In genomic region chr19:918481-919156, GRCh38 we compare ENCODE assay signal across 9 cellular contexts. TPM values are rescaled to one million over a fixed set of nuclear protein-coding genes. Genes with fewer than 3 reads are reported as not detected.
DNase-seq lines count a peak whose midpoint lies in the region; ATAC-seq and TF ChIP-seq lines count a peak whose summit lies in the region.
"Had no signal": no experiment of that assay in that cellular context is flagged by ENCODE, and none has a peak within 500 bp of the region (broad histone marks: within the 10 kb centered on the region; RNA-seq: fewer than 3 reads in every experiment).

No MANE protein-coding gene starts in this region.

- DNase-seq in DMS 273 (lab: John Stamatoyannopoulos, UW; ENCODE audit: unreplicated experiment), result peak; percentile 72
- no peak for DNase-seq in DMS 273 treated with DMSO at 0.1 percent for 48 hours (lab: John Stamatoyannopoulos, UW)
- peak; percentile 61 for DNase-seq in RWPE2 (ENCODE audit: low spot score)
- DNase-seq in iPS-NIHi11 (ENCODE audit: low spot score), result peak; percentile 27
- DNase-seq in pons (ENCODE audit: low spot score), result no peak
- no peak for DNase-seq in HT-29 (ENCODE audit: low spot score)
- DNase-seq: 8988T, gastrocnemius medialis had no signal

- no peaks in the 10 kb centered on the region for H3K9me3 ChIP-seq in RWPE2 (ENCODE audit: severe bottlenecking)
- H3K9me3 ChIP-seq: gastrocnemius medialis had no signal

- TF ChIP-seq CTCF in RWPE2 (IDR thresholded peaks at IDR 0.05; ENCODE audit: poor library complexity, severe bottlenecking), result no peak

- H3K4me3 ChIP-seq in RWPE2 (ENCODE audit: severe bottlenecking), result no peak overlapping the region

- no peak for ATAC-seq in RWPE2 (ENCODE audit: low read depth)
- ATAC-seq: gastrocnemius medialis had no signal

- H3K27ac ChIP-seq in RWPE2 (ENCODE audit: poor library complexity, severe bottlenecking), result no peak overlapping the region
- H3K27ac ChIP-seq: gastrocnemius medialis had no signal

- peaks cover 40% of the 10 kb centered on the region for H3K27me3 ChIP-seq in RWPE2 (ENCODE audit: insufficient read depth, poor library complexity, severe bottlenecking)

- H3K4me1 ChIP-seq in RWPE2 (ENCODE audit: insufficient read depth, poor library complexity, severe bottlenecking), result no peaks in the 10 kb centered on the region

- H3K36me3 ChIP-seq in RWPE2 (ENCODE audit: low read depth), result no peaks in the 10 kb centered on the region
- H3K36me3 ChIP-seq: gastrocnemius medialis had no signal

RNA-seq across cellular contexts. Expression of gene KISS1R, which starts 1.5 kb away (rescaled TPM):
- not detected in 2 replicates for total RNA-seq in HT-29 (2014; rRNA removed; shearing (Covaris generic))
- total RNA-seq: gastrocnemius medialis, SK-MEL-5 had no signal

RNA-seq across cellular contexts. Expression of gene R3HDM4, which starts 5.6 kb away (rescaled TPM):
- 37.7 and 51.4 TPM in 2 replicates for total RNA-seq in HT-29 (2014; rRNA removed; shearing (Covaris generic))

RNA-seq across cellular contexts. Expression of gene ARID3A, which starts 7.2 kb away (rescaled TPM):
- 10.4 and 11.8 TPM in 2 replicates for total RNA-seq in HT-29 (2014; rRNA removed; shearing (Covaris generic))

RNA-seq across cellular contexts. Expression of gene RNU6-9, which starts 25.3 kb away (rescaled TPM):
- not detected in 2 replicates for total RNA-seq in HT-29 (2014; rRNA removed; shearing (Covaris generic))
- total RNA-seq: gastrocnemius medialis, SK-MEL-5 had no signal

RNA-seq across cellular contexts. Expression of gene MED16, which starts 25.6 kb away (rescaled TPM):
- total RNA-seq in HT-29 (2014; rRNA removed; shearing (Covaris generic)), result 31.8 and 32.4 TPM in 2 replicates

Comparison
In these comparisons a context has a peak if more than half of its experiments do, and no peak if none do; other contexts are left out.
1. DNase-seq: peak in DMS 273 (single experiment), RWPE2 (single experiment) and iPS-NIHi11 (single experiment); none in DMS 273 treated with DMSO at 0.1 percent for 48 hours (single experiment), pons (single experiment) and HT-29 (single experiment).